In the genomic region with DNA sequence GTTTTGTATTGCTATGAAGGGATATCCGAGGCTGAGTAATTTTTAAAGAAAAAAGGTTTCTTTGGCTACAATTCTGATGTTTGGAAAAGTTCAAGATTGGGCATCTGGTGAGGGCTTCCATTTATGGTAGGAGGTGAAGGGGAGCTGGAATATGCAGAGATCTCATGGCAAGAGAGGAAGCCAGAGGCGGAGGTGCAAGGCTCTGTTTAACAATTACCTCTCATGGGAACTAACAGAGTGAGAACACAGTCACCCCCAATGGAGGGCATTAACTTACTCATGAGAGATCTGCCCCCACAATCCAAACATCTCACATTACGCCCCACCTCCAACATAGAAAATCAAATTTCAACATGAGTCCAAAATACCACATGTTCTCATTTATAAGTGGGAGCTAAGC, we compare ENCODE assay signal across 13 cellular contexts.
"Had no signal": no experiment of that assay in that cellular context is flagged by ENCODE, and none has a peak within 500 bp of the region (broad histone marks: within the 10 kb centered on the region; RNA-seq: fewer than 3 reads in every experiment).

No MANE protein-coding gene starts in this region.

- H3K27ac ChIP-seq: dorsolateral prefrontal cortex, lower lobe of right lung, neural progenitor cell, parathyroid adenoma, skin epidermis, transverse colon had no signal

- DNase-seq: activated CD4-positive, alpha-beta T cell treated with anti-CD3 and anti-CD28 coated beads for 4 hours; activated CD8-positive, alpha-beta memory T cell treated with anti-CD3 and anti-CD28 coated beads for 24 hours; activated naive CD4-positive, alpha-beta T cell treated with Interleukin-2 at 50 U/mL for 16 hours; activated naive CD8-positive, alpha-beta T cell treated with anti-CD3 and anti-CD28 coated beads, Interleukin-2, amount 50 U/mL, for 24 hours; dorsolateral prefrontal cortex; left cardiac atrium; lower lobe of right lung; retina; transverse colon had no signal

- ATAC-seq: activated naive CD8-positive, alpha-beta T cell treated with anti-CD3 and anti-CD28 coated beads, Interleukin-2, amount 50 U/mL, for 24 hours; esophagus mucosa; left cardiac atrium; lower lobe of right lung had no signal
